Comparison of ENCODE assay signal across 1 cellular context in genomic region chr1:2178875-2179274, GRCh38.
TF ChIP-seq lines count a peak whose summit lies in the region.

No MANE protein-coding gene starts in this region.

TF ChIP-seq in HepG2, 621 proteins besides CTCF, POLR2A, EP300 and RAD21:
- TF ChIP-seq RFXAP (CRISPR knock-in tag; IDR thresholded peaks at IDR 0.05; ENCODE audit: borderline replicate concordance), result no peak
- TF ChIP-seq MXI1 (IDR thresholded peaks at IDR 0.05; ENCODE audit: borderline replicate concordance, low read depth, low read length), result no peak
- no peak for TF ChIP-seq ZNF619 (CRISPR knock-in tag; IDR thresholded peaks at IDR 0.05)
- no peak for TF ChIP-seq ZNF572 (CRISPR knock-in tag; IDR thresholded peaks at IDR 0.05)
- no peak for TF ChIP-seq ZNF775 (CRISPR knock-in tag; IDR thresholded peaks at IDR 0.05; ENCODE audit: borderline replicate concordance)
- no peak for TF ChIP-seq ERF (CRISPR knock-in tag; IDR thresholded peaks at IDR 0.05)
- peak; percentile 14 for TF ChIP-seq AGO2 (optimal IDR thresholded peaks at IDR 0.05; ENCODE audit: low read depth, low read length)
- TF ChIP-seq U2AF2 (IDR thresholded peaks at IDR 0.05; ENCODE audit: low read depth, low read length), result no peak
- no peak for TF ChIP-seq RXRA (CRISPR knock-in tag; IDR thresholded peaks at IDR 0.05)
TF ChIP-seq in HepG2: peak in this region for 1.
